ENCODE assay signal across 9 cellular contexts in genomic region chr4:6782846-6783110, GRCh38. TPM values are rescaled to one million over a fixed set of nuclear protein-coding genes. Genes with fewer than 3 reads are reported as not detected.
A peak's percentile ranks its signal among the peaks of the same experiment; 100 is the strongest.
DNase-seq lines count a peak whose midpoint lies in the region; ATAC-seq, FAIRE-seq and TF ChIP-seq lines count a peak whose summit lies in the region.
"Had no signal": no experiment of that assay in that cellular context is flagged by ENCODE, and none has a peak within 500 bp of the region (broad histone marks: within the 10 kb centered on the region; RNA-seq: fewer than 3 reads in every experiment).

No MANE protein-coding gene starts in this region.

- H3K27ac Mint-ChIP-seq in activated CD4-positive, alpha-beta T cell treated with anti-CD3 and anti-CD28 coated beads for 36 hours, result no peak overlapping the region
- no peak overlapping the region for H3K27ac Mint-ChIP-seq in activated CD4-positive, alpha-beta T cell treated with anti-CD3 and anti-CD28 coated beads, Interleukin-2, amount 10 ng/mL, durations not matched to agents 7 days and 5 days
- H3K27ac Mint-ChIP-seq in astrocyte (ENCODE audit: unreplicated experiment), result no peak overlapping the region

- peaks cover 6% of the 10 kb centered on the region for H3K36me3 Mint-ChIP-seq in activated CD4-positive, alpha-beta T cell treated with anti-CD3 and anti-CD28 coated beads for 36 hours (ENCODE audit: low read depth)
- peaks cover 4% of the 10 kb centered on the region for H3K36me3 Mint-ChIP-seq in activated CD4-positive, alpha-beta T cell treated with anti-CD3 and anti-CD28 coated beads, Interleukin-2, amount 10 ng/mL, durations not matched to agents 7 days and 5 days (ENCODE audit: low read depth)
- peaks cover 4% of the 10 kb centered on the region for H3K36me3 Mint-ChIP-seq in astrocyte (ENCODE audit: low read depth, unreplicated experiment)

- FAIRE-seq in astrocyte (lab: Jason Lieb, UNC), result no peak

- peak; percentile 5 for ATAC-seq in activated CD4-positive, alpha-beta T cell treated with anti-CD3 and anti-CD28 coated beads for 36 hours
- ATAC-seq in left colon (peak; percentile 19), HG02885 (IDR thresholded peaks at IDR 0.05; ENCODE audit: poor library complexity, unreplicated experiment) (no peak)

- H3K36me3 ChIP-seq in astrocyte (ENCODE audit: insufficient read depth, low read length) (peaks cover 3% of the 10 kb centered on the region), tibial artery (no peaks in the 10 kb centered on the region)

- CTCF ChIA-PET in activated CD4-positive, alpha-beta T cell treated with anti-CD3 and anti-CD28 coated beads for 36 hours (lab: Charles Lee), result interaction anchor here (2.1 to 3.8 kb wide), 2 partner anchors 63 to 92 kb away, joined by 8 to 17 read pairs; no protein-coding TSS in a partner anchor
- CTCF ChIA-PET in activated CD4-positive, alpha-beta T cell treated with anti-CD3 and anti-CD28 coated beads, Interleukin-2, amount 10 ng/mL, durations not matched to agents 7 days and 5 days (lab: Charles Lee), result interaction anchor here (1.2 kb wide), 1 partner anchor 15 kb away, joined by 3 read pairs; no protein-coding TSS in a partner anchor

- H3K27me3 ChIP-seq in astrocyte (ENCODE audit: insufficient read depth, low read length), result no peaks in the 10 kb centered on the region
- no peaks in the 10 kb centered on the region for H3K27me3 ChIP-seq in tibial artery

- peak overlapping the region; percentile 100 for H3K4me2 ChIP-seq in astrocyte (ENCODE audit: low read length)

- H3K4me1 ChIP-seq in astrocyte (ENCODE audit: insufficient read depth, low read length), result peaks cover 7% of the 10 kb centered on the region
- peaks cover 4 to 70% (median 47%) of the 10 kb centered on the region in 4 donors for H3K4me1 ChIP-seq in tibial artery

- peak overlapping the region; percentile 72 for H2AFZ ChIP-seq in astrocyte (ENCODE audit: low read depth, low read length)

- H3K9me3 Mint-ChIP-seq in activated CD4-positive, alpha-beta T cell treated with anti-CD3 and anti-CD28 coated beads for 36 hours (ENCODE audit: low read depth), result no peaks in the 10 kb centered on the region
- no peaks in the 10 kb centered on the region for H3K9me3 Mint-ChIP-seq in activated CD4-positive, alpha-beta T cell treated with anti-CD3 and anti-CD28 coated beads, Interleukin-2, amount 10 ng/mL, durations not matched to agents 7 days and 5 days
- no peaks in the 10 kb centered on the region for H3K9me3 Mint-ChIP-seq in astrocyte (ENCODE audit: unreplicated experiment)
- H3K9me3 Mint-ChIP-seq: activated naive CD4-positive, alpha-beta T cell treated with anti-CD3 and anti-CD28 coated beads, Interleukin-2, amount 50 U/mL, for 24 hours had no signal

- H3K4me3 Mint-ChIP-seq in activated CD4-positive, alpha-beta T cell treated with anti-CD3 and anti-CD28 coated beads for 36 hours, result no peak overlapping the region
- H3K4me3 Mint-ChIP-seq in activated CD4-positive, alpha-beta T cell treated with anti-CD3 and anti-CD28 coated beads, Interleukin-2, amount 10 ng/mL, durations not matched to agents 7 days and 5 days, result no peak overlapping the region
- no peak overlapping the region for H3K4me3 Mint-ChIP-seq in astrocyte (ENCODE audit: unreplicated experiment)

- peaks cover 52% of the 10 kb centered on the region for H3K4me1 Mint-ChIP-seq in activated CD4-positive, alpha-beta T cell treated with anti-CD3 and anti-CD28 coated beads for 36 hours
- H3K4me1 Mint-ChIP-seq in activated CD4-positive, alpha-beta T cell treated with anti-CD3 and anti-CD28 coated beads, Interleukin-2, amount 10 ng/mL, durations not matched to agents 7 days and 5 days, result peaks cover 51% of the 10 kb centered on the region
- H3K4me1 Mint-ChIP-seq in astrocyte (ENCODE audit: low read depth, unreplicated experiment), result peaks cover 29% of the 10 kb centered on the region

- POLR2A ChIA-PET in activated CD4-positive, alpha-beta T cell treated with anti-CD3 and anti-CD28 coated beads for 36 hours (lab: Charles Lee), result interaction anchor here (1.5 kb wide), 1 partner anchor 109 kb away, joined by 4 read pairs; a partner anchor contains a TSS
- POLR2A ChIA-PET in activated CD4-positive, alpha-beta T cell treated with anti-CD3 and anti-CD28 coated beads, Interleukin-2, amount 10 ng/mL, durations not matched to agents 7 days and 5 days (lab: Charles Lee), result no interaction called here

- no peak for DNase-seq in activated CD4-positive, alpha-beta T cell treated with anti-CD3 and anti-CD28 coated beads for 36 hours
- no peak for DNase-seq in activated CD4-positive, alpha-beta T cell treated with anti-CD3 and anti-CD28 coated beads, Interleukin-2, amount 10 ng/mL, durations not matched to agents 7 days and 5 days
- DNase-seq in astrocyte (ENCODE audit: low read depth) (no peak), left colon (no peak), tibial artery (no peak), NCI-H748 (lab: John Stamatoyannopoulos, UW; ENCODE audit: unreplicated experiment) (no peak), NCI-H2171 treated with DMSO at 0.1 percent for 48 hours (lab: John Stamatoyannopoulos, UW) (no peak)

- H3K27me3 Mint-ChIP-seq in activated CD4-positive, alpha-beta T cell treated with anti-CD3 and anti-CD28 coated beads for 36 hours, result no peaks in the 10 kb centered on the region
- no peaks in the 10 kb centered on the region for H3K27me3 Mint-ChIP-seq in activated CD4-positive, alpha-beta T cell treated with anti-CD3 and anti-CD28 coated beads, Interleukin-2, amount 10 ng/mL, durations not matched to agents 7 days and 5 days
- H3K27me3 Mint-ChIP-seq in astrocyte (ENCODE audit: low read depth, unreplicated experiment), result no peaks in the 10 kb centered on the region
- H3K27me3 Mint-ChIP-seq: activated naive CD4-positive, alpha-beta T cell treated with anti-CD3 and anti-CD28 coated beads, Interleukin-2, amount 50 U/mL, for 24 hours had no signal

- intact Hi-C loops in activated CD4-positive, alpha-beta T cell treated with anti-CD3 and anti-CD28 coated beads for 36 hours (cut with DNase I, micrococcal nuclease), result loop anchor here (1.0 to 5.0 kb wide), 19 partner anchors 62 to 1660 kb away; partner anchors contain the start of genes BLOC1S4 (in 2 of the 2), GRPEL1 (in 2 of the 2), TBC1D14 (in 2 of the 2) and ACOX3 (in 1 of the 2)
- intact Hi-C loops in left colon (cut with DNase I, micrococcal nuclease) (loop anchor here (5.0 kb wide), 2 partner anchors 60 to 90 kb away; no protein-coding TSS in a partner anchor), tibial artery (cut with DNase I; ENCODE audit: low total_unique reads) (loop anchor here (5.0 to 10.0 kb wide), 4 partner anchors 60 to 262 kb away; partner anchors contain the start of gene TADA2B)

- peaks cover 42% of the 10 kb centered on the region for H4K20me1 ChIP-seq in astrocyte (ENCODE audit: insufficient read depth, low read length)

- H3K9me3 ChIP-seq in astrocyte (ENCODE audit: insufficient read depth, low read depth, low read length) (no peaks in the 10 kb centered on the region), tibial artery (no peaks in the 10 kb centered on the region)

- peaks cover 46% of the 10 kb centered on the region for H3K79me2 ChIP-seq in astrocyte (ENCODE audit: insufficient read depth, low read length)

- H3K4me3 ChIP-seq in astrocyte (ENCODE audit: insufficient read depth, low read depth, low read length) (peak overlapping the region; percentile 83), tibial artery (peak overlapping the region; percentile 91 to 98)

- H3K27ac ChIP-seq in astrocyte (ENCODE audit: low read depth, low read length) (peak overlapping the region; percentile 82), tibial artery (peak overlapping the region; percentile 100)

- peak overlapping the region; percentile 95 for H3K9ac ChIP-seq in astrocyte (ENCODE audit: low read length)

- no peak for TF ChIP-seq CTCF in astrocyte (IDR thresholded peaks at IDR 0.05; ENCODE audit: insufficient read depth, low read depth, low read length)
- no peak for TF ChIP-seq CTCF in tibial artery (IDR thresholded peaks at IDR 0.05)

RNA-seq across cellular contexts. Expression of gene KIAA0232, which starts 0.3 kb away (rescaled TPM):
- total RNA-seq in activated CD4-positive, alpha-beta T cell treated with anti-CD3 and anti-CD28 coated beads for 36 hours, result 10 to 100 TPM in 1 of 2 experiments, 1 to 10 TPM in 1; 9.4 to 13.1 TPM
- 10 to 100 TPM; 16.5 to 17.3 TPM for total RNA-seq in activated CD4-positive, alpha-beta T cell treated with anti-CD3 and anti-CD28 coated beads, Interleukin-2, amount 10 ng/mL, durations not matched to agents 7 days and 5 days
- 25.0 and 27.6 TPM in 2 replicates for total RNA-seq in astrocyte
- 10 to 100 TPM; 40.7 to 49.4 TPM for total RNA-seq in left colon
